1 cellular context compared by ENCODE assay signal in genomic region chr5:138271281-138271680, GRCh38.
A peak's percentile ranks its signal among the peaks of the same experiment; 100 is the strongest.
TF ChIP-seq lines count a peak whose summit lies in the region.

No MANE protein-coding gene starts in this region.

TF ChIP-seq in HepG2, 621 proteins besides CTCF, POLR2A, EP300 and RAD21 (continued from another document):
- no peak for TF ChIP-seq BCL3 (CRISPR knock-in tag; IDR thresholded peaks at IDR 0.05)
- 0 out of 2 replicates have a peak, but pooled peaks have one; percentile 17 for TF ChIP-seq SAP130 (CRISPR knock-in tag; IDR thresholded peaks at IDR 0.05; ENCODE audit: low read depth)
- TF ChIP-seq SUZ12 (IDR thresholded peaks at IDR 0.05; ENCODE audit: low read depth, low read length): no peak
- peak; percentile 55; the same call in 1 of the 2 replicates for TF ChIP-seq NCOR1 (IDR thresholded peaks at IDR 0.05; ENCODE audit: borderline replicate concordance, low read length)
- peak; percentile 91 for TF ChIP-seq ZNF710 (CRISPR knock-in tag; IDR thresholded peaks at IDR 0.05; ENCODE audit: borderline replicate concordance)
- TF ChIP-seq ZXDC (CRISPR knock-in tag; IDR thresholded peaks at IDR 0.05): no peak
- peak; percentile 45; the same call in 1 of the 2 replicates for TF ChIP-seq ELF1 (CRISPR knock-in tag; IDR thresholded peaks at IDR 0.05)
- TF ChIP-seq ETV6 (CRISPR knock-in tag; conservative IDR thresholded peaks at IDR 0.05): no peak
- no peak for TF ChIP-seq ZNF251 (CRISPR knock-in tag; IDR thresholded peaks at IDR 0.05)
- TF ChIP-seq ZNF75D (CRISPR knock-in tag; IDR thresholded peaks at IDR 0.05; ENCODE audit: borderline replicate concordance): no peak
- 0 out of 2 replicates have a peak, but pooled peaks have one; percentile 23 for TF ChIP-seq ARID5B (CRISPR knock-in tag; IDR thresholded peaks at IDR 0.05)
- TF ChIP-seq SOX6 (IDR thresholded peaks at IDR 0.05): no peak
- TF ChIP-seq SOX6 (CRISPR knock-in tag; IDR thresholded peaks at IDR 0.05): peak; percentile 52; the same call in 1 of the 2 replicates
- TF ChIP-seq TBX3 (IDR thresholded peaks at IDR 0.05; ENCODE audit: borderline replicate concordance): no peak
- TF ChIP-seq HNF4A (CRISPR knock-in tag; IDR thresholded peaks at IDR 0.05): peak; percentile 76
- no peak for TF ChIP-seq CCAR2 (optimal IDR thresholded peaks at IDR 0.05; ENCODE audit: low read depth, low read length)
- no peak for TF ChIP-seq KMT2A (CRISPR knock-in tag; IDR thresholded peaks at IDR 0.05)
- no peak for TF ChIP-seq ZNF296 (CRISPR knock-in tag; conservative IDR thresholded peaks at IDR 0.05)
- TF ChIP-seq SMAD3 (CRISPR knock-in tag; IDR thresholded peaks at IDR 0.05): no peak
- TF ChIP-seq TRAFD1 (CRISPR knock-in tag; IDR thresholded peaks at IDR 0.05; ENCODE audit: borderline replicate concordance): no peak
- no peak for TF ChIP-seq ZNF652 (CRISPR knock-in tag; IDR thresholded peaks at IDR 0.05; ENCODE audit: borderline replicate concordance, low read depth)
- TF ChIP-seq PPARG (CRISPR knock-in tag; conservative IDR thresholded peaks at IDR 0.05): peak; percentile 74
- no peak for TF ChIP-seq U2AF1 (optimal IDR thresholded peaks at IDR 0.05; ENCODE audit: low read depth, low read length)
